Comparison of ENCODE assay signal across 1 cellular context in the genomic region with DNA sequence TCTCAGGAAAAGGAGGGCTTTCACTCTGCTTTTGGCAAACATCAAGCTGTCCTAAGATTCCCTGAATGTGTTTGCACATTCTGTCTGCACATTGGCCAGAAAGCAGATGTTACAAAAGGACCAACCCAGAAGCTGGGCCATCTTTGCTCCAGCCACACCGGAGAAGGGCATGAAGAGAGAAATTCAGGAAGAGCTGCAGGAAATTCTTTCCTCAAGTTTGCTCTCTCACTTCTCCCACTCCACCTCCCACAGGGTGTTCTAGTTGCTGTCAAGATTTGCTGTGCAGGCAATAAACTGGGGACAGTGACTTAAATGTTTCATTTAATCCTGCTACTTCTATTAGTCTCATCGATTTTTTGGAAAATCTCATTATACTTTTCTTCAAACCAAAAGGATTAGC.
TF ChIP-seq lines count a peak whose summit lies in the region.

No MANE protein-coding gene starts in this region.

TF ChIP-seq in GM23338, 12 proteins besides CTCF, POLR2A, EP300 and RAD21 (continued from another document):
- TF ChIP-seq, protein P1, sequence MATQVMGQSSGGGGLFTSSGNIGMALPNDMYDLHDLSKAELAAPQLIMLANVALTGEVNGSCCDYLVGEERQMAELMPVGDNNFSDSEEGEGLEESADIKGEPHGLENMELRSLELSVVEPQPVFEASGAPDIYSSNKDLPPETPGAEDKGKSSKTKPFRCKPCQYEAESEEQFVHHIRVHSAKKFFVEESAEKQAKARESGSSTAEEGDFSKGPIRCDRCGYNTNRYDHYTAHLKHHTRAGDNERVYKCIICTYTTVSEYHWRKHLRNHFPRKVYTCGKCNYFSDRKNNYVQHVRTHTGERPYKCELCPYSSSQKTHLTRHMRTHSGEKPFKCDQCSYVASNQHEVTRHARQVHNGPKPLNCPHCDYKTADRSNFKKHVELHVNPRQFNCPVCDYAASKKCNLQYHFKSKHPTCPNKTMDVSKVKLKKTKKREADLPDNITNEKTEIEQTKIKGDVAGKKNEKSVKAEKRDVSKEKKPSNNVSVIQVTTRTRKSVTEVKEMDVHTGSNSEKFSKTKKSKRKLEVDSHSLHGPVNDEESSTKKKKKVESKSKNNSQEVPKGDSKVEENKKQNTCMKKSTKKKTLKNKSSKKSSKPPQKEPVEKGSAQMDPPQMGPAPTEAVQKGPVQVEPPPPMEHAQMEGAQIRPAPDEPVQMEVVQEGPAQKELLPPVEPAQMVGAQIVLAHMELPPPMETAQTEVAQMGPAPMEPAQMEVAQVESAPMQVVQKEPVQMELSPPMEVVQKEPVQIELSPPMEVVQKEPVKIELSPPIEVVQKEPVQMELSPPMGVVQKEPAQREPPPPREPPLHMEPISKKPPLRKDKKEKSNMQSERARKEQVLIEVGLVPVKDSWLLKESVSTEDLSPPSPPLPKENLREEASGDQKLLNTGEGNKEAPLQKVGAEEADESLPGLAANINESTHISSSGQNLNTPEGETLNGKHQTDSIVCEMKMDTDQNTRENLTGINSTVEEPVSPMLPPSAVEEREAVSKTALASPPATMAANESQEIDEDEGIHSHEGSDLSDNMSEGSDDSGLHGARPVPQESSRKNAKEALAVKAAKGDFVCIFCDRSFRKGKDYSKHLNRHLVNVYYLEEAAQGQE (IDR thresholded peaks at IDR 0.05; ENCODE audit: unreplicated experiment): no peak
- TF ChIP-seq, protein P2, sequence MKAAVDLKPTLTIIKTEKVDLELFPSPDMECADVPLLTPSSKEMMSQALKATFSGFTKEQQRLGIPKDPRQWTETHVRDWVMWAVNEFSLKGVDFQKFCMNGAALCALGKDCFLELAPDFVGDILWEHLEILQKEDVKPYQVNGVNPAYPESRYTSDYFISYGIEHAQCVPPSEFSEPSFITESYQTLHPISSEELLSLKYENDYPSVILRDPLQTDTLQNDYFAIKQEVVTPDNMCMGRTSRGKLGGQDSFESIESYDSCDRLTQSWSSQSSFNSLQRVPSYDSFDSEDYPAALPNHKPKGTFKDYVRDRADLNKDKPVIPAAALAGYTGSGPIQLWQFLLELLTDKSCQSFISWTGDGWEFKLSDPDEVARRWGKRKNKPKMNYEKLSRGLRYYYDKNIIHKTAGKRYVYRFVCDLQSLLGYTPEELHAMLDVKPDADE (IDR thresholded peaks at IDR 0.05): no peak
- no peak for TF ChIP-seq EZH2phosphoT487 (IDR thresholded peaks at IDR 0.05; ENCODE audit: unreplicated experiment)
